Comparison of ENCODE assay signal across 1 cellular context in the genomic region with DNA sequence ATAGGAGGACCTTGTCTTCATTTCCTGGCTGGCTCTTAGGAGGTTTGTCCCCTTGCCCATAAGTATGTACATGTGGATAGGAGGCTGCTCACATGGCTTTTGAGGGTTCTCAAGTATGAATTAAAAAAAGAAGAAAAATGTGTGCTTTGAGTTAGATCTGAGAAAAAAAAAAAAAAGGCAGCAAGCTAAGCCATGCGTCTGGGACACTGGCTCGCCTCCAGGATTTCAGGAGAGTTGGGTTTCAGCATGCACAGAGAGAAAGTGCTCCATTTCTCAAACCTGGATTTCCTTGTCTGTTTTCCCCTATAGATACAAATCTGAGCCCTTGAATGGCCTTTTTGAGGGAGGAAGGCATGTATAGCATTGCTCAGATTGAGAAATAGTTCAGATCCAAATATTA.
TF ChIP-seq lines count a peak whose summit lies in the region.

No MANE protein-coding gene starts in this region.

TF ChIP-seq in IMR-90, 13 proteins besides CTCF, POLR2A, EP300 and RAD21 (continued from another document):
- TF ChIP-seq, protein P1, sequence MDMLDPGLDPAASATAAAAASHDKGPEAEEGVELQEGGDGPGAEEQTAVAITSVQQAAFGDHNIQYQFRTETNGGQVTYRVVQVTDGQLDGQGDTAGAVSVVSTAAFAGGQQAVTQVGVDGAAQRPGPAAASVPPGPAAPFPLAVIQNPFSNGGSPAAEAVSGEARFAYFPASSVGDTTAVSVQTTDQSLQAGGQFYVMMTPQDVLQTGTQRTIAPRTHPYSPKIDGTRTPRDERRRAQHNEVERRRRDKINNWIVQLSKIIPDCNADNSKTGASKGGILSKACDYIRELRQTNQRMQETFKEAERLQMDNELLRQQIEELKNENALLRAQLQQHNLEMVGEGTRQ (IDR thresholded peaks at IDR 0.05; ENCODE audit: low read depth, low read length): no peak
- TF ChIP-seq CEBPB (IDR thresholded peaks at IDR 0.05; ENCODE audit: low read depth, low read length): no peak
